Comparison of ENCODE assay signal across 12 cellular contexts in the genomic region with DNA sequence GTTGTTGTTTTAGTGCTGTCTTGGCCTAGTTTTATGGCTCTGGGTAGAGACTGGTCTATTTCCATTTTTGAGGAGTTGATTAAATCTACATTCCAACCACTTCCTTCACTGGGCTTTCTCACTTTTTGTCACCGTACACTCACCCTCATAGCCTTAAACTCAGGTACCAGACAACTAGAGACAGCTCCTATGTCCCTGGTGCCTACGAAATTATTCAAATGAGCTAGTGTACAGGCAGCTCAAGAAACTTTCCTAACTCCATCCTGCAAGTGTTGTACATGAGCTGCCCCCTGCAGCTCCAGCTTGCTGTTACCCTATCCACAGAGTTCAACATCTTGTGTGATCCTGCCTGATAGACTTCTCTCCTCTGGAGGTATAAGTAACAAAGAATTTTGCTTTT.
"Had no signal": no experiment of that assay in that cellular context is flagged by ENCODE, and none has a peak within 500 bp of the region (broad histone marks: within the 10 kb centered on the region; RNA-seq: fewer than 3 reads in every experiment).

No MANE protein-coding gene starts in this region.

- DNase-seq: activated B cell treated with CpG ODN at 0.5 μM for 24 hours; activated CD4-positive, alpha-beta T cell treated with anti-CD3 and anti-CD28 coated beads, Interleukin-2, amount 10 ng/mL, durations not matched to agents 7 days and 5 days; activated CD8-positive, alpha-beta memory T cell treated with anti-CD3 and anti-CD28 coated beads for 24 hours; activated naive CD4-positive, alpha-beta T cell treated with anti-CD3 and anti-CD28 coated beads for 36 hours; colonic mucosa; foreskin melanocyte; heart right ventricle; midbrain; right cardiac atrium; tibial artery had no signal

- H3K4me3 ChIP-seq: colonic mucosa, heart right ventricle, tibial artery, vagina had no signal

- ATAC-seq: heart right ventricle; right cardiac atrium; stimulated activated memory B cell treated with anti-CD40 and anti-IgM and Interleukin-4, amounts not matched to agents 10 μg/mL and 1 μg/mL and 100 μg/mL, for 72 hours had no signal

- H3K36me3 ChIP-seq: colonic mucosa, heart right ventricle, tibial artery, vagina had no signal

- H3K4me1 ChIP-seq: colonic mucosa, heart right ventricle, tibial artery, vagina had no signal

- H3K27me3 ChIP-seq: colonic mucosa, heart right ventricle, tibial artery, vagina had no signal

- H3K9me3 ChIP-seq: colonic mucosa, tibial artery, vagina had no signal

- H3K27ac ChIP-seq: colonic mucosa, heart right ventricle, tibial artery, vagina had no signal
